In the genomic region with DNA sequence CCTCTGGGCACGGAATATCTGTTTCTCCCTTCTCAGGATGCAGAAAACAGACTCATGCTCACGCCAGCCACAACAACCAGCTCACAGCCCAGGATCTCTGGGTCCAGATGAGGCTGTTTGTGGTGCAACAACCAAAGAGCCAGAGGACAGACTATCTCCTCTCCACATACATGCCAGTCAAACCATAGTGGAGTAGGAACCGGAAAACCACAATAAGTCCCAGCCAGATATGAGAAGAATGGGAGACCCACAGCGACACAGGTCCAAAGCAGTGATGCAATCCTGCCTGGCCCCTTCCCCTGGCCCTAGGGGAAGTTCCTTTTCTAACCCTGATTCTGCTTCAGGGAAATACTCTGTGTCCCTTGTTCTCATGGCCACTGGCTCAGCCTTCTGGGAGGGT, we compare ENCODE assay signal across 1 cellular context.
TF ChIP-seq lines count a peak whose summit lies in the region.

No MANE protein-coding gene starts in this region.

TF ChIP-seq in K562, 482 proteins besides CTCF, POLR2A, EP300 and RAD21 (continued from another document and continues in another):
- TF ChIP-seq, protein P1, sequence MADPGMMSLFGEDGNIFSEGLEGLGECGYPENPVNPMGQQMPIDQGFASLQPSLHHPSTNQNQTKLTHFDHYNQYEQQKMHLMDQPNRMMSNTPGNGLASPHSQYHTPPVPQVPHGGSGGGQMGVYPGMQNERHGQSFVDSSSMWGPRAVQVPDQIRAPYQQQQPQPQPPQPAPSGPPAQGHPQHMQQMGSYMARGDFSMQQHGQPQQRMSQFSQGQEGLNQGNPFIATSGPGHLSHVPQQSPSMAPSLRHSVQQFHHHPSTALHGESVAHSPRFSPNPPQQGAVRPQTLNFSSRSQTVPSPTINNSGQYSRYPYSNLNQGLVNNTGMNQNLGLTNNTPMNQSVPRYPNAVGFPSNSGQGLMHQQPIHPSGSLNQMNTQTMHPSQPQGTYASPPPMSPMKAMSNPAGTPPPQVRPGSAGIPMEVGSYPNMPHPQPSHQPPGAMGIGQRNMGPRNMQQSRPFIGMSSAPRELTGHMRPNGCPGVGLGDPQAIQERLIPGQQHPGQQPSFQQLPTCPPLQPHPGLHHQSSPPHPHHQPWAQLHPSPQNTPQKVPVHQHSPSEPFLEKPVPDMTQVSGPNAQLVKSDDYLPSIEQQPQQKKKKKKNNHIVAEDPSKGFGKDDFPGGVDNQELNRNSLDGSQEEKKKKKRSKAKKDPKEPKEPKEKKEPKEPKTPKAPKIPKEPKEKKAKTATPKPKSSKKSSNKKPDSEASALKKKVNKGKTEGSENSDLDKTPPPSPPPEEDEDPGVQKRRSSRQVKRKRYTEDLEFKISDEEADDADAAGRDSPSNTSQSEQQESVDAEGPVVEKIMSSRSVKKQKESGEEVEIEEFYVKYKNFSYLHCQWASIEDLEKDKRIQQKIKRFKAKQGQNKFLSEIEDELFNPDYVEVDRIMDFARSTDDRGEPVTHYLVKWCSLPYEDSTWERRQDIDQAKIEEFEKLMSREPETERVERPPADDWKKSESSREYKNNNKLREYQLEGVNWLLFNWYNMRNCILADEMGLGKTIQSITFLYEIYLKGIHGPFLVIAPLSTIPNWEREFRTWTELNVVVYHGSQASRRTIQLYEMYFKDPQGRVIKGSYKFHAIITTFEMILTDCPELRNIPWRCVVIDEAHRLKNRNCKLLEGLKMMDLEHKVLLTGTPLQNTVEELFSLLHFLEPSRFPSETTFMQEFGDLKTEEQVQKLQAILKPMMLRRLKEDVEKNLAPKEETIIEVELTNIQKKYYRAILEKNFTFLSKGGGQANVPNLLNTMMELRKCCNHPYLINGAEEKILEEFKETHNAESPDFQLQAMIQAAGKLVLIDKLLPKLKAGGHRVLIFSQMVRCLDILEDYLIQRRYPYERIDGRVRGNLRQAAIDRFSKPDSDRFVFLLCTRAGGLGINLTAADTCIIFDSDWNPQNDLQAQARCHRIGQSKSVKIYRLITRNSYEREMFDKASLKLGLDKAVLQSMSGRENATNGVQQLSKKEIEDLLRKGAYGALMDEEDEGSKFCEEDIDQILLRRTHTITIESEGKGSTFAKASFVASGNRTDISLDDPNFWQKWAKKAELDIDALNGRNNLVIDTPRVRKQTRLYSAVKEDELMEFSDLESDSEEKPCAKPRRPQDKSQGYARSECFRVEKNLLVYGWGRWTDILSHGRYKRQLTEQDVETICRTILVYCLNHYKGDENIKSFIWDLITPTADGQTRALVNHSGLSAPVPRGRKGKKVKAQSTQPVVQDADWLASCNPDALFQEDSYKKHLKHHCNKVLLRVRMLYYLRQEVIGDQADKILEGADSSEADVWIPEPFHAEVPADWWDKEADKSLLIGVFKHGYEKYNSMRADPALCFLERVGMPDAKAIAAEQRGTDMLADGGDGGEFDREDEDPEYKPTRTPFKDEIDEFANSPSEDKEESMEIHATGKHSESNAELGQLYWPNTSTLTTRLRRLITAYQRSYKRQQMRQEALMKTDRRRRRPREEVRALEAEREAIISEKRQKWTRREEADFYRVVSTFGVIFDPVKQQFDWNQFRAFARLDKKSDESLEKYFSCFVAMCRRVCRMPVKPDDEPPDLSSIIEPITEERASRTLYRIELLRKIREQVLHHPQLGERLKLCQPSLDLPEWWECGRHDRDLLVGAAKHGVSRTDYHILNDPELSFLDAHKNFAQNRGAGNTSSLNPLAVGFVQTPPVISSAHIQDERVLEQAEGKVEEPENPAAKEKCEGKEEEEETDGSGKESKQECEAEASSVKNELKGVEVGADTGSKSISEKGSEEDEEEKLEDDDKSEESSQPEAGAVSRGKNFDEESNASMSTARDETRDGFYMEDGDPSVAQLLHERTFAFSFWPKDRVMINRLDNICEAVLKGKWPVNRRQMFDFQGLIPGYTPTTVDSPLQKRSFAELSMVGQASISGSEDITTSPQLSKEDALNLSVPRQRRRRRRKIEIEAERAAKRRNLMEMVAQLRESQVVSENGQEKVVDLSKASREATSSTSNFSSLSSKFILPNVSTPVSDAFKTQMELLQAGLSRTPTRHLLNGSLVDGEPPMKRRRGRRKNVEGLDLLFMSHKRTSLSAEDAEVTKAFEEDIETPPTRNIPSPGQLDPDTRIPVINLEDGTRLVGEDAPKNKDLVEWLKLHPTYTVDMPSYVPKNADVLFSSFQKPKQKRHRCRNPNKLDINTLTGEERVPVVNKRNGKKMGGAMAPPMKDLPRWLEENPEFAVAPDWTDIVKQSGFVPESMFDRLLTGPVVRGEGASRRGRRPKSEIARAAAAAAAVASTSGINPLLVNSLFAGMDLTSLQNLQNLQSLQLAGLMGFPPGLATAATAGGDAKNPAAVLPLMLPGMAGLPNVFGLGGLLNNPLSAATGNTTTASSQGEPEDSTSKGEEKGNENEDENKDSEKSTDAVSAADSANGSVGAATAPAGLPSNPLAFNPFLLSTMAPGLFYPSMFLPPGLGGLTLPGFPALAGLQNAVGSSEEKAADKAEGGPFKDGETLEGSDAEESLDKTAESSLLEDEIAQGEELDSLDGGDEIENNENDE (IDR thresholded peaks at IDR 0.05; ENCODE audit: low read depth, low read length), result no peak
- TF ChIP-seq RHOXF2B (CRISPR knock-in tag; conservative IDR thresholded peaks at IDR 0.05), result no peak
- no peak for TF ChIP-seq ZNF347 (CRISPR knock-in tag; IDR thresholded peaks at IDR 0.05; ENCODE audit: low read depth)
- TF ChIP-seq ZNF561 (CRISPR knock-in tag; conservative IDR thresholded peaks at IDR 0.05), result no peak
- TF ChIP-seq IRF2 (CRISPR knock-in tag; IDR thresholded peaks at IDR 0.05), result no peak
- TF ChIP-seq HEY1 (CRISPR knock-in tag; IDR thresholded peaks at IDR 0.05; ENCODE audit: borderline replicate concordance), result no peak
- TF ChIP-seq NUFIP1 (IDR thresholded peaks at IDR 0.05; ENCODE audit: partially characterized antibody), result no peak
- TF ChIP-seq, protein P2, sequence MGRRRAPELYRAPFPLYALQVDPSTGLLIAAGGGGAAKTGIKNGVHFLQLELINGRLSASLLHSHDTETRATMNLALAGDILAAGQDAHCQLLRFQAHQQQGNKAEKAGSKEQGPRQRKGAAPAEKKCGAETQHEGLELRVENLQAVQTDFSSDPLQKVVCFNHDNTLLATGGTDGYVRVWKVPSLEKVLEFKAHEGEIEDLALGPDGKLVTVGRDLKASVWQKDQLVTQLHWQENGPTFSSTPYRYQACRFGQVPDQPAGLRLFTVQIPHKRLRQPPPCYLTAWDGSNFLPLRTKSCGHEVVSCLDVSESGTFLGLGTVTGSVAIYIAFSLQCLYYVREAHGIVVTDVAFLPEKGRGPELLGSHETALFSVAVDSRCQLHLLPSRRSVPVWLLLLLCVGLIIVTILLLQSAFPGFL (CRISPR knock-in tag; IDR thresholded peaks at IDR 0.05), result no peak
- no peak for TF ChIP-seq BMI1 (IDR thresholded peaks at IDR 0.05; ENCODE audit: low read length)
- no peak for TF ChIP-seq ZNF695 (CRISPR knock-in tag; IDR thresholded peaks at IDR 0.05)
- TF ChIP-seq SMAD2 (IDR thresholded peaks at IDR 0.05; ENCODE audit: low read depth, low read length), result no peak
- TF ChIP-seq, protein P3, sequence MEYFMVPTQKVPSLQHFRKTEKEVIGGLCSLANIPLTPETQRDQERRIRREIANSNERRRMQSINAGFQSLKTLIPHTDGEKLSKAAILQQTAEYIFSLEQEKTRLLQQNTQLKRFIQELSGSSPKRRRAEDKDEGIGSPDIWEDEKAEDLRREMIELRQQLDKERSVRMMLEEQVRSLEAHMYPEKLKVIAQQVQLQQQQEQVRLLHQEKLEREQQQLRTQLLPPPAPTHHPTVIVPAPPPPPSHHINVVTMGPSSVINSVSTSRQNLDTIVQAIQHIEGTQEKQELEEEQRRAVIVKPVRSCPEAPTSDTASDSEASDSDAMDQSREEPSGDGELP (CRISPR knock-in tag; IDR thresholded peaks at IDR 0.05; ENCODE audit: borderline replicate concordance), result peak; percentile 19; the same call in 1 of the 2 replicates
- TF ChIP-seq GATAD2A (IDR thresholded peaks at IDR 0.05), result no peak
- TF ChIP-seq, protein P4, sequence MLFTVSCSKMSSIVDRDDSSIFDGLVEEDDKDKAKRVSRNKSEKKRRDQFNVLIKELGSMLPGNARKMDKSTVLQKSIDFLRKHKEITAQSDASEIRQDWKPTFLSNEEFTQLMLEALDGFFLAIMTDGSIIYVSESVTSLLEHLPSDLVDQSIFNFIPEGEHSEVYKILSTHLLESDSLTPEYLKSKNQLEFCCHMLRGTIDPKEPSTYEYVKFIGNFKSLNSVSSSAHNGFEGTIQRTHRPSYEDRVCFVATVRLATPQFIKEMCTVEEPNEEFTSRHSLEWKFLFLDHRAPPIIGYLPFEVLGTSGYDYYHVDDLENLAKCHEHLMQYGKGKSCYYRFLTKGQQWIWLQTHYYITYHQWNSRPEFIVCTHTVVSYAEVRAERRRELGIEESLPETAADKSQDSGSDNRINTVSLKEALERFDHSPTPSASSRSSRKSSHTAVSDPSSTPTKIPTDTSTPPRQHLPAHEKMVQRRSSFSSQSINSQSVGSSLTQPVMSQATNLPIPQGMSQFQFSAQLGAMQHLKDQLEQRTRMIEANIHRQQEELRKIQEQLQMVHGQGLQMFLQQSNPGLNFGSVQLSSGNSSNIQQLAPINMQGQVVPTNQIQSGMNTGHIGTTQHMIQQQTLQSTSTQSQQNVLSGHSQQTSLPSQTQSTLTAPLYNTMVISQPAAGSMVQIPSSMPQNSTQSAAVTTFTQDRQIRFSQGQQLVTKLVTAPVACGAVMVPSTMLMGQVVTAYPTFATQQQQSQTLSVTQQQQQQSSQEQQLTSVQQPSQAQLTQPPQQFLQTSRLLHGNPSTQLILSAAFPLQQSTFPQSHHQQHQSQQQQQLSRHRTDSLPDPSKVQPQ (CRISPR knock-in tag; IDR thresholded peaks at IDR 0.05; ENCODE audit: borderline replicate concordance), result no peak
- TF ChIP-seq, protein P5, sequence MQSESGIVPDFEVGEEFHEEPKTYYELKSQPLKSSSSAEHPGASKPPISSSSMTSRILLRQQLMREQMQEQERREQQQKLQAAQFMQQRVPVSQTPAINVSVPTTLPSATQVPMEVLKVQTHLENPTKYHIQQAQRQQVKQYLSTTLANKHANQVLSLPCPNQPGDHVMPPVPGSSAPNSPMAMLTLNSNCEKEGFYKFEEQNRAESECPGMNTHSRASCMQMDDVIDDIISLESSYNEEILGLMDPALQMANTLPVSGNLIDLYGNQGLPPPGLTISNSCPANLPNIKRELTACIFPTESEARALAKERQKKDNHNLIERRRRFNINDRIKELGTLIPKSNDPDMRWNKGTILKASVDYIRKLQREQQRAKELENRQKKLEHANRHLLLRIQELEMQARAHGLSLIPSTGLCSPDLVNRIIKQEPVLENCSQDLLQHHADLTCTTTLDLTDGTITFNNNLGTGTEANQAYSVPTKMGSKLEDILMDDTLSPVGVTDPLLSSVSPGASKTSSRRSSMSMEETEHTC (IDR thresholded peaks at IDR 0.05), result no peak
- no peak for TF ChIP-seq ZNF12 (CRISPR knock-in tag; IDR thresholded peaks at IDR 0.05)
- no peak for TF ChIP-seq SUPT5H (IDR thresholded peaks at IDR 0.05)
- TF ChIP-seq, protein P6, sequence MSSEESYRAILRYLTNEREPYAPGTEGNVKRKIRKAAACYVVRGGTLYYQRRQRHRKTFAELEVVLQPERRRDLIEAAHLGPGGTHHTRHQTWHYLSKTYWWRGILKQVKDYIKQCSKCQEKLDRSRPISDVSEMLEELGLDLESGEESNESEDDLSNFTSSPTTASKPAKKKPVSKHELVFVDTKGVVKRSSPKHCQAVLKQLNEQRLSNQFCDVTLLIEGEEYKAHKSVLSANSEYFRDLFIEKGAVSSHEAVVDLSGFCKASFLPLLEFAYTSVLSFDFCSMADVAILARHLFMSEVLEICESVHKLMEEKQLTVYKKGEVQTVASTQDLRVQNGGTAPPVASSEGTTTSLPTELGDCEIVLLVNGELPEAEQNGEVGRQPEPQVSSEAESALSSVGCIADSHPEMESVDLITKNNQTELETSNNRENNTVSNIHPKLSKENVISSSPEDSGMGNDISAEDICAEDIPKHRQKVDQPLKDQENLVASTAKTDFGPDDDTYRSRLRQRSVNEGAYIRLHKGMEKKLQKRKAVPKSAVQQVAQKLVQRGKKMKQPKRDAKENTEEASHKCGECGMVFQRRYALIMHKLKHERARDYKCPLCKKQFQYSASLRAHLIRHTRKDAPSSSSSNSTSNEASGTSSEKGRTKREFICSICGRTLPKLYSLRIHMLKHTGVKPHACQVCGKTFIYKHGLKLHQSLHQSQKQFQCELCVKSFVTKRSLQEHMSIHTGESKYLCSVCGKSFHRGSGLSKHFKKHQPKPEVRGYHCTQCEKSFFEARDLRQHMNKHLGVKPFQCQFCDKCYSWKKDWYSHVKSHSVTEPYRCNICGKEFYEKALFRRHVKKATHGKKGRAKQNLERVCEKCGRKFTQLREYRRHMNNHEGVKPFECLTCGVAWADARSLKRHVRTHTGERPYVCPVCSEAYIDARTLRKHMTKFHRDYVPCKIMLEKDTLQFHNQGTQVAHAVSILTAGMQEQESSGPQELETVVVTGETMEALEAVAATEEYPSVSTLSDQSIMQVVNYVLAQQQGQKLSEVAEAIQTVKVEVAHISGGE (CRISPR knock-in tag; IDR thresholded peaks at IDR 0.05), result no peak
- no peak for TF ChIP-seq SMAD1 (IDR thresholded peaks at IDR 0.05; ENCODE audit: low read depth, low read length, partially characterized antibody)
- peak; percentile 96 for TF ChIP-seq TCF3 (CRISPR knock-in tag; IDR thresholded peaks at IDR 0.05)
- TF ChIP-seq, protein P7, sequence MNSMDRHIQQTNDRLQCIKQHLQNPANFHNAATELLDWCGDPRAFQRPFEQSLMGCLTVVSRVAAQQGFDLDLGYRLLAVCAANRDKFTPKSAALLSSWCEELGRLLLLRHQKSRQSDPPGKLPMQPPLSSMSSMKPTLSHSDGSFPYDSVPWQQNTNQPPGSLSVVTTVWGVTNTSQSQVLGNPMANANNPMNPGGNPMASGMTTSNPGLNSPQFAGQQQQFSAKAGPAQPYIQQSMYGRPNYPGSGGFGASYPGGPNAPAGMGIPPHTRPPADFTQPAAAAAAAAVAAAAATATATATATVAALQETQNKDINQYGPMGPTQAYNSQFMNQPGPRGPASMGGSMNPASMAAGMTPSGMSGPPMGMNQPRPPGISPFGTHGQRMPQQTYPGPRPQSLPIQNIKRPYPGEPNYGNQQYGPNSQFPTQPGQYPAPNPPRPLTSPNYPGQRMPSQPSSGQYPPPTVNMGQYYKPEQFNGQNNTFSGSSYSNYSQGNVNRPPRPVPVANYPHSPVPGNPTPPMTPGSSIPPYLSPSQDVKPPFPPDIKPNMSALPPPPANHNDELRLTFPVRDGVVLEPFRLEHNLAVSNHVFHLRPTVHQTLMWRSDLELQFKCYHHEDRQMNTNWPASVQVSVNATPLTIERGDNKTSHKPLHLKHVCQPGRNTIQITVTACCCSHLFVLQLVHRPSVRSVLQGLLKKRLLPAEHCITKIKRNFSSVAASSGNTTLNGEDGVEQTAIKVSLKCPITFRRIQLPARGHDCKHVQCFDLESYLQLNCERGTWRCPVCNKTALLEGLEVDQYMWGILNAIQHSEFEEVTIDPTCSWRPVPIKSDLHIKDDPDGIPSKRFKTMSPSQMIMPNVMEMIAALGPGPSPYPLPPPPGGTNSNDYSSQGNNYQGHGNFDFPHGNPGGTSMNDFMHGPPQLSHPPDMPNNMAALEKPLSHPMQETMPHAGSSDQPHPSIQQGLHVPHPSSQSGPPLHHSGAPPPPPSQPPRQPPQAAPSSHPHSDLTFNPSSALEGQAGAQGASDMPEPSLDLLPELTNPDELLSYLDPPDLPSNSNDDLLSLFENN (IDR thresholded peaks at IDR 0.05; ENCODE audit: low read depth in 2 of 2, low read length in 2 of 2), result peak in 1 of 2 experiments; percentile 46; a peak in 1 of 4 replicates
- no peak for TF ChIP-seq RBM22 (IDR thresholded peaks at IDR 0.05; ENCODE audit: low read depth, low read length, poor library complexity, severe bottlenecking)
- no peak for TF ChIP-seq BDP1 (IDR thresholded peaks at IDR 0.05; ENCODE audit: insufficient read depth, insufficient read length)
- TF ChIP-seq SRF (CRISPR knock-in tag; IDR thresholded peaks at IDR 0.05), result no peak
- peak; percentile 83 for TF ChIP-seq ATF7 (IDR thresholded peaks at IDR 0.05)
- no peak for TF ChIP-seq C11orf30 (IDR thresholded peaks at IDR 0.05; ENCODE audit: low read depth)
- TF ChIP-seq EWSR1 (IDR thresholded peaks at IDR 0.05; ENCODE audit: borderline replicate concordance, low read depth, partially characterized antibody), result no peak
- no peak for TF ChIP-seq PHF8 (IDR thresholded peaks at IDR 0.05; ENCODE audit: borderline replicate concordance, low read length)
- no peak for TF ChIP-seq PHB (CRISPR knock-in tag; IDR thresholded peaks at IDR 0.05)
